8 cellular contexts compared by ENCODE assay signal in genomic region chr11:75524576-75525432, GRCh38. TPM values are rescaled to one million over a fixed set of nuclear protein-coding genes. Genes with fewer than 3 reads are reported as not detected.
DNase-seq lines count a peak whose midpoint lies in the region; ATAC-seq, FAIRE-seq and TF ChIP-seq lines count a peak whose summit lies in the region.

No MANE protein-coding gene starts in this region.

- TF ChIP-seq CTCF in BE2C (IDR thresholded peaks at IDR 0.05; ENCODE audit: low read depth, low read length) (no peak), PC-3 (conservative IDR thresholded peaks at IDR 0.05; ENCODE audit: low read depth, low read length) (no peak), astrocyte (IDR thresholded peaks at IDR 0.05; ENCODE audit: insufficient read depth, low read depth, low read length) (no peak), kidney (IDR thresholded peaks at IDR 0.05; ENCODE audit: borderline replicate concordance, extremely low read depth, insufficient read depth) (no peak)

- TSS peak; percentile 29 for BruUV-seq in PC-3 (replicated peaks; lab: Mats Ljungman, UMichigan)

- no peaks in the 10 kb centered on the region for H3F3A ChIP-seq in PC-3 (ENCODE audit: low read length, unreplicated experiment)

- peak overlapping the region; percentile 92 for H2AFZ ChIP-seq in PC-3 (ENCODE audit: low read length)
- H2AFZ ChIP-seq in astrocyte (ENCODE audit: low read depth, low read length), result peak overlapping the region; percentile 90

- no peaks in the 10 kb centered on the region for H3K9me3 Mint-ChIP-seq in astrocyte (ENCODE audit: unreplicated experiment)
- no peaks in the 10 kb centered on the region for H3K9me3 Mint-ChIP-seq in stimulated activated naive B cell treated with anti-CD40 and anti-IgM and Interleukin-4, amounts not matched to agents 10 μg/mL and 1 μg/mL and 100 μg/mL, for 72 hours

- peaks cover 55% of the 10 kb centered on the region for H3K27me3 Mint-ChIP-seq in astrocyte (ENCODE audit: low read depth, unreplicated experiment)
- H3K27me3 Mint-ChIP-seq in stimulated activated naive B cell treated with anti-CD40 and anti-IgM and Interleukin-4, amounts not matched to agents 10 μg/mL and 1 μg/mL and 100 μg/mL, for 72 hours, result peaks cover 9 to 40% of the 10 kb centered on the region in 2 donors

- H3K27me3 ChIP-seq in BE2C (peaks cover 12% of the 10 kb centered on the region), PC-3 (ENCODE audit: low read length) (no peaks in the 10 kb centered on the region), astrocyte (ENCODE audit: insufficient read depth, low read length) (no peaks in the 10 kb centered on the region)

- CTCF ChIA-PET in PC-3 (lab: Charles Lee), result interaction anchor here (0.6 to 1.0 kb wide), 3 partner anchors 81 to 675 kb away, joined by 3 read pairs; no protein-coding TSS in a partner anchor

- H3K36me3 ChIP-seq in BE2C (no peaks in the 10 kb centered on the region), PC-3 (ENCODE audit: low read depth, low read length) (no peaks in the 10 kb centered on the region), astrocyte (ENCODE audit: insufficient read depth, low read length) (no peaks in the 10 kb centered on the region), kidney (ENCODE audit: control insufficient read depth in 1 of 2, insufficient read depth in 2 of 2, low read length in 2 of 2) (no peaks in the 10 kb centered on the region)

- intact Hi-C loops in PC-3 (cut with micrococcal nuclease) (no loop called here), kidney (cut with DNase I) (no loop called here)

- POLR2A ChIA-PET in PC-3 (lab: Charles Lee; ENCODE audit: unreplicated experiment), result interaction anchor here (0.6 kb wide), 3 partner anchors 26 to 285 kb away, joined by 3 read pairs; no protein-coding TSS in a partner anchor

- H3K4me1 ChIP-seq in BE2C (no peaks in the 10 kb centered on the region), PC-3 (ENCODE audit: insufficient read depth, low read length) (peaks cover 20% of the 10 kb centered on the region), astrocyte (ENCODE audit: insufficient read depth, low read length) (peaks cover 10% of the 10 kb centered on the region), kidney (ENCODE audit: control insufficient read depth in 1 of 2, insufficient read depth in 1 of 2, low read depth in 1 of 2, low read length in 2 of 2) (peaks cover 0 to 3% of the 10 kb centered on the region in 2 donors)

- no peaks in the 10 kb centered on the region for H3K4me1 Mint-ChIP-seq in astrocyte (ENCODE audit: low read depth, unreplicated experiment)
- H3K4me1 Mint-ChIP-seq in stimulated activated naive B cell treated with anti-CD40 and anti-IgM and Interleukin-4, amounts not matched to agents 10 μg/mL and 1 μg/mL and 100 μg/mL, for 72 hours, result peaks cover 27 to 45% of the 10 kb centered on the region in 2 donors

- no peaks in the 10 kb centered on the region for H4K20me1 ChIP-seq in PC-3 (ENCODE audit: low read length)
- H4K20me1 ChIP-seq in astrocyte (ENCODE audit: insufficient read depth, low read length), result peaks cover 20% of the 10 kb centered on the region

- no peak overlapping the region for H3K27ac Mint-ChIP-seq in astrocyte (ENCODE audit: unreplicated experiment)
- no peak overlapping the region for H3K27ac Mint-ChIP-seq in stimulated activated naive B cell treated with anti-CD40 and anti-IgM and Interleukin-4, amounts not matched to agents 10 μg/mL and 1 μg/mL and 100 μg/mL, for 72 hours

- FAIRE-seq in astrocyte (lab: Jason Lieb, UNC) (no peak), kidney (lab: Jason Lieb, UNC) (no peak)

- H3K4me3 ChIP-seq in BE2C (ENCODE audit: low read depth, low read length) (peak overlapping the region; percentile 76), PC-3 (ENCODE audit: low read length) (peak overlapping the region; percentile 96), astrocyte (ENCODE audit: insufficient read depth, low read depth, low read length) (peak overlapping the region; percentile 74), kidney (ENCODE audit: low read length in 2 of 2) (peak overlapping the region; percentile 53 to 61)

- H3K79me2 ChIP-seq in PC-3 (ENCODE audit: low read length) (peaks cover 11% of the 10 kb centered on the region; the same call in 1 of the 2 replicates), astrocyte (ENCODE audit: insufficient read depth, low read length) (no peaks in the 10 kb centered on the region)

- ATAC-seq in GM21526 (IDR thresholded peaks at IDR 0.05; ENCODE audit: low FRiP score, unreplicated experiment) (peak; percentile 3), PC-3 (peak; percentile 16)
- peak in 1 of 2 donors; percentile 8 for ATAC-seq in stimulated activated naive B cell treated with anti-CD40 and anti-IgM and Interleukin-4, amounts not matched to agents 10 μg/mL and 1 μg/mL and 100 μg/mL, for 72 hours (replicated peaks)

- H3K4me3 Mint-ChIP-seq in astrocyte (ENCODE audit: unreplicated experiment), result peak overlapping the region; percentile 87
- H3K4me3 Mint-ChIP-seq in stimulated activated naive B cell treated with anti-CD40 and anti-IgM and Interleukin-4, amounts not matched to agents 10 μg/mL and 1 μg/mL and 100 μg/mL, for 72 hours, result peak overlapping the region; percentile 70 to 79

- no peaks in the 10 kb centered on the region for H3K9me2 ChIP-seq in PC-3 (replicated peaks; ENCODE audit: low read length)

- H3K9me3 ChIP-seq in BE2C (no peaks in the 10 kb centered on the region), PC-3 (ENCODE audit: low read length) (no peaks in the 10 kb centered on the region), astrocyte (ENCODE audit: insufficient read depth, low read depth, low read length) (no peaks in the 10 kb centered on the region), kidney (ENCODE audit: control insufficient read depth in 1 of 2, low read length in 2 of 2) (no peaks in the 10 kb centered on the region)

- peak overlapping the region; percentile 100 for H3K4me2 ChIP-seq in PC-3 (ENCODE audit: low read length)
- peak overlapping the region; percentile 99 for H3K4me2 ChIP-seq in astrocyte (ENCODE audit: low read length)

- peak overlapping the region; percentile 79 for H3K9ac ChIP-seq in PC-3 (ENCODE audit: low read length)
- peak overlapping the region; percentile 76 for H3K9ac ChIP-seq in astrocyte (ENCODE audit: low read length)
- peak overlapping the region in 1 of 2 donors; percentile 34 for H3K9ac ChIP-seq in kidney (ENCODE audit: low read length in 2 of 2)

- H3K27ac ChIP-seq in PC-3 (ENCODE audit: low read length) (no peak overlapping the region), astrocyte (ENCODE audit: low read depth, low read length) (no peak overlapping the region), kidney (ENCODE audit: low read depth in 2 of 2, low read length in 2 of 2) (no peak overlapping the region)

- H3K36me3 Mint-ChIP-seq in astrocyte (ENCODE audit: low read depth, unreplicated experiment), result peaks cover 2% of the 10 kb centered on the region
- H3K36me3 Mint-ChIP-seq in stimulated activated naive B cell treated with anti-CD40 and anti-IgM and Interleukin-4, amounts not matched to agents 10 μg/mL and 1 μg/mL and 100 μg/mL, for 72 hours, result no peaks in the 10 kb centered on the region

- DNase-seq in BE2C (no peak), PC-3 (peak; percentile 71), astrocyte (ENCODE audit: low read depth) (no peak), kidney (peak; percentile 84), NCI-H2196 (lab: John Stamatoyannopoulos, UW; ENCODE audit: unreplicated experiment) (no peak), putamen (ENCODE audit: low spot score) (no peak)
- DNase-seq in stimulated activated naive B cell treated with anti-CD40 and anti-IgM and Interleukin-4, amounts not matched to agents 10 μg/mL and 1 μg/mL and 100 μg/mL, for 72 hours, result no peak

RNA-seq across cellular contexts. Expression of gene GDPD5, which starts 0.9 kb away (rescaled TPM):
- 18.0 TPM for polyA plus RNA-seq in BE2C (2012; ENCODE audit: insufficient read depth, insufficient read length, low read depth)
- total RNA-seq in PC-3 (2014; rRNA removed) (21.4 and 31.1 TPM in 2 replicates), astrocyte (6.7 and 9.4 TPM in 2 replicates), kidney (11.4 TPM)
- polyA plus RNA-seq in kidney (ENCODE audit: insufficient read depth, low read depth, low replicate concordance), result 3.9 TPM

RNA-seq across cellular contexts. Expression of gene SERPINH1, which starts 37.2 kb away (rescaled TPM):
- polyA plus RNA-seq in BE2C (2012; ENCODE audit: insufficient read depth, insufficient read length, low read depth), result 387 TPM
- total RNA-seq in PC-3 (2014; rRNA removed), result 117 and 121 TPM in 2 replicates
- total RNA-seq in astrocyte, result 768 and 923 TPM in 2 replicates
- total RNA-seq in kidney, result 104 TPM
- 81.1 TPM for polyA plus RNA-seq in kidney (ENCODE audit: insufficient read depth, low read depth, low replicate concordance)

Comparison
In these comparisons a context has a peak if more than half of its experiments do, and no peak if none do; other contexts are left out.
1. DNase-seq: peak in PC-3 (single experiment) and kidney (single experiment); none in BE2C (single experiment), astrocyte (single experiment), stimulated activated naive B cell treated with anti-CD40 and anti-IgM and Interleukin-4, amounts not matched to agents 10 μg/mL and 1 μg/mL and 100 μg/mL, for 72 hours (single experiment), NCI-H2196 (single experiment) and putamen (single experiment).
2. Peak in every context shown above with its lines, with median percentiles within 50 percentile points of each other: H3K4me3 ChIP-seq.